9 cellular contexts compared by ENCODE assay signal in the genomic region with DNA sequence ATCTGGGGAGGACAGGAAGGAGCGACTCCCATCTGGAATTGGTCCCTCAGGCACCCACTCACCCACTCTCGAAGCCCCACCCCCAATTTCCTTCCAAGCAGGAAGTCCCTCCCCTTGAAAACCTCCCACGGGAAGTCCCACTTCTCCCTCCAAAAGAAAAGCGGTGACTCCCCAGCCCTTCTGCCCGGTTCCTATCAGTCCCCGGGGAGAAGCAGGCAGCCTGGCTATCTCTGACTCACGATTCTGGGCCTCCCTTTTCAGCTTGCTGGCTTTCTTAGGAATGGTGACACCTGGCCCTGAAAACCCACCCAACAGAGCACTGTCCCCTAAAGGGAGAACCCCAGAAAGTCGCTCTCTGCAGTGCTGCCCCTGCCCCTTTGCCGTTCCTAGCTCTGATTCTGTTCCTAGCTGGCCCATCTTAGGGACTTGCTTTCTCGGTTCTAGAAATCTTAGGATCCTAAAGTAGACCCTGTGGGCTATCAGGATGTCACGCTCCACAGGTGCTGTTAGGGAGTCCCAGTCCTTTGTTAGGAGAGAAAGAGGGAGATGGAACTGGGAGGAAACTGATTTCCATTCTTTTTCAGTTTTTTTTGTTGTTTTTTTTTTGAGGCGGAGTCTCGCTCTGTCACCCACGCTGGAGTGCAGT. TPM values are rescaled to one million over a fixed set of nuclear protein-coding genes. Genes with fewer than 3 reads are reported as not detected.
DNase-seq lines count a peak whose midpoint lies in the region; ATAC-seq and TF ChIP-seq lines count a peak whose summit lies in the region.
"Had no signal": no experiment of that assay in that cellular context is flagged by ENCODE, and none has a peak within 500 bp of the region (broad histone marks: within the 10 kb centered on the region; RNA-seq: fewer than 3 reads in every experiment).

No MANE protein-coding gene starts in this region.

- H3K4me3 ChIP-seq in CD8-positive, alpha-beta memory T cell (ENCODE audit: low read length): no peak overlapping the region
- H3K4me3 ChIP-seq in epithelial cell of esophagus (ENCODE audit: low read length): no peak overlapping the region
- no peak overlapping the region for H3K4me3 ChIP-seq in osteoblast (ENCODE audit: insufficient read depth, low read length)

- POLR2A ChIA-PET in CD8-positive, alpha-beta memory T cell (lab: Charles Lee): no interaction called here

- H3K36me3 ChIP-seq in CD8-positive, alpha-beta memory T cell (ENCODE audit: insufficient read depth, low read length): peaks cover 33% of the 10 kb centered on the region
- peaks cover 15% of the 10 kb centered on the region for H3K36me3 ChIP-seq in osteoblast (ENCODE audit: insufficient read depth, low read length)

- H3K27me3 Mint-ChIP-seq in CD8-positive, alpha-beta memory T cell: peaks cover 0 to 3% of the 10 kb centered on the region in 2 donors

- DNase-seq in CD8-positive, alpha-beta memory T cell: no peak
- peak; percentile 41 for DNase-seq in NCI-H2171 (lab: John Stamatoyannopoulos, UW)
- DNase-seq in epithelial cell of esophagus (ENCODE audit: low read depth): peak; percentile 47
- peak; percentile 99 for DNase-seq in osteoblast (ENCODE audit: insufficient read length, low spot score, missing footprints)
- DNase-seq in AG20443 (ENCODE audit: low spot score): no peak
- no peak for DNase-seq in GM19240 (ENCODE audit: insufficient read length, low spot score)
- no peak for DNase-seq in iPS-NIHi7 (ENCODE audit: extremely low spot score)
- DNase-seq: stimulated activated CD4-positive, alpha-beta T cell treated with anti-CD3 and anti-CD28 coated beads, Interleukin-1b, Interleukin-23, amount 100 ng/mL, for 48 hours had no signal

- CTCF ChIA-PET in CD8-positive, alpha-beta memory T cell (lab: Charles Lee): interaction anchor here (0.7 to 1.1 kb wide), 3 partner anchors 10 to 91 kb away, joined by 3 read pairs; no protein-coding TSS in a partner anchor

- TF ChIP-seq CTCF in epithelial cell of esophagus (IDR thresholded peaks at IDR 0.05; ENCODE audit: insufficient read depth, low read depth, low read length, missing control alignments): no peak
- no peak for TF ChIP-seq CTCF in osteoblast (IDR thresholded peaks at IDR 0.05; ENCODE audit: extremely low read depth, low read depth, low read length)

- no peaks in the 10 kb centered on the region for H3K27me3 ChIP-seq in CD8-positive, alpha-beta memory T cell (ENCODE audit: insufficient read depth, low read length, poor library complexity, severe bottlenecking)
- no peaks in the 10 kb centered on the region for H3K27me3 ChIP-seq in osteoblast (ENCODE audit: insufficient read depth, low read length)

- peaks cover 55% of the 10 kb centered on the region for H3K79me2 ChIP-seq in osteoblast (ENCODE audit: insufficient read depth, low read length)

- H2AFZ ChIP-seq in osteoblast (ENCODE audit: low read length): no peak overlapping the region

- H3K4me2 ChIP-seq in osteoblast (ENCODE audit: insufficient read depth, low read length): no peak overlapping the region

- peaks cover 40% of the 10 kb centered on the region for H4K20me1 ChIP-seq in osteoblast (ENCODE audit: insufficient read depth, low read length)

- H3K9me3 ChIP-seq in CD8-positive, alpha-beta memory T cell (ENCODE audit: low read length): no peaks in the 10 kb centered on the region
- H3K9me3 ChIP-seq in osteoblast (ENCODE audit: low read depth, low read length): no peaks in the 10 kb centered on the region

- peaks cover 52% of the 10 kb centered on the region for H3K4me1 ChIP-seq in CD8-positive, alpha-beta memory T cell (ENCODE audit: insufficient read depth, low read length)
- H3K4me1 ChIP-seq in osteoblast (ENCODE audit: insufficient read depth, low read length): peaks cover 21% of the 10 kb centered on the region

- peaks cover 37 to 70% (median 55%) of the 10 kb centered on the region in 3 donors for H3K4me1 Mint-ChIP-seq in CD8-positive, alpha-beta memory T cell

- peaks cover 4 to 70% (median 5%) of the 10 kb centered on the region in 3 donors for H3K36me3 Mint-ChIP-seq in CD8-positive, alpha-beta memory T cell

- no peaks in the 10 kb centered on the region for H3K9me3 Mint-ChIP-seq in CD8-positive, alpha-beta memory T cell

- peak overlapping the region; percentile 27 for H3K27ac ChIP-seq in CD8-positive, alpha-beta memory T cell (ENCODE audit: low read depth, low read length)
- no peak overlapping the region for H3K27ac ChIP-seq in osteoblast (ENCODE audit: low read depth, low read length)

- no peak for ATAC-seq in HG03025 (IDR thresholded peaks at IDR 0.05; ENCODE audit: low FRiP score, unreplicated experiment)

- H3K4me3 Mint-ChIP-seq in CD8-positive, alpha-beta memory T cell: peak overlapping the region in 1 of 7 donors; percentile 75

- H3K27ac Mint-ChIP-seq in CD8-positive, alpha-beta memory T cell: peak overlapping the region; percentile 29 to 87 (median 57)

RNA-seq across cellular contexts. Expression of gene TSC22D4, which starts 6.0 kb away (rescaled TPM):
- 10 to 100 TPM; 96.2 to 99.1 TPM for total RNA-seq in CD8-positive, alpha-beta memory T cell
- 40.5 TPM for polyA plus RNA-seq in CD8-positive, alpha-beta memory T cell
- 18.5 and 19.4 TPM in 2 replicates for total RNA-seq in osteoblast

RNA-seq across cellular contexts. Expression of gene SPACDR, which starts 8.9 kb away (rescaled TPM):
- 1 to 10 TPM in 1 of 2 experiments, under 1 TPM in 1; 1.00 to 1.7 TPM for total RNA-seq in CD8-positive, alpha-beta memory T cell
- 0.56 TPM for polyA plus RNA-seq in CD8-positive, alpha-beta memory T cell
- total RNA-seq in osteoblast: 0.36 TPM in 1 of 2 replicates, not detected in the other

RNA-seq across cellular contexts. Expression of gene NYAP1, which starts 10.8 kb away (rescaled TPM):
- total RNA-seq in CD8-positive, alpha-beta memory T cell: under 1 TPM; 0.13 to 0.18 TPM
- not detected for polyA plus RNA-seq in CD8-positive, alpha-beta memory T cell
- under 0.01 and 0.29 TPM in 2 replicates for total RNA-seq in osteoblast

RNA-seq across cellular contexts. Expression of gene PPP1R35, which starts 36.7 kb away (rescaled TPM):
- total RNA-seq in CD8-positive, alpha-beta memory T cell: 10 to 100 TPM; 41.4 to 46.3 TPM
- 50.2 TPM for polyA plus RNA-seq in CD8-positive, alpha-beta memory T cell
- total RNA-seq in osteoblast: 9.7 and 11.9 TPM in 2 replicates

RNA-seq across cellular contexts. Expression of gene MEPCE, which starts 43.3 kb away (rescaled TPM):
- 10 to 100 TPM; 75.9 to 78.8 TPM for total RNA-seq in CD8-positive, alpha-beta memory T cell
- 13.6 TPM for polyA plus RNA-seq in CD8-positive, alpha-beta memory T cell
- 28.6 and 29.7 TPM in 2 replicates for total RNA-seq in osteoblast

Comparison
In these comparisons a context has a peak if more than half of its experiments do, and no peak if none do; other contexts are left out.
1. DNase-seq: peak in NCI-H2171 (single experiment), epithelial cell of esophagus (single experiment) and osteoblast (single experiment); none in CD8-positive, alpha-beta memory T cell (0 of 5), AG20443 (single experiment), GM19240 (single experiment) and iPS-NIHi7 (single experiment).